8 cellular contexts compared by ENCODE assay signal in the genomic region with DNA sequence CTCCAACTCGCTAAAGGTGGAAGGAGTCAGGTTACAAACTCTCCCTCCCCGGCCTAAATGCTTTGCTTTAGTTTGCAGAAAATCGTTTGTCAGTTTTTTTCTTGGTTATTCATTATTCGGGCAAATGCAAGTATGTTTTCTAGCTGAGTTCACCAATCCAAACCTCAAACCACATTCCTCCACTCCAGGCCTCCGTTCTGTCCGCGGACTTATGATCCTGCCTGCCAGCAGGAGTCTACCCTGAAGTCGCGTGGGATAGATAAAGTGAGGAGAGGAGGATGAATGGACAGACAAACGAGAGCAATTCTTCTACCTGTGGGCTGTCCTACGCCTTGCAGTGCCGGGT. TPM values are rescaled to one million over a fixed set of nuclear protein-coding genes. Genes with fewer than 3 reads are reported as not detected.
A peak's percentile ranks its signal among the peaks of the same experiment; 100 is the strongest.
DNase-seq lines count a peak whose midpoint lies in the region; ATAC-seq, FAIRE-seq and TF ChIP-seq lines count a peak whose summit lies in the region.

No MANE protein-coding gene starts in this region.

- H3K4me3 ChIP-seq in mucosa of rectum (ENCODE audit: low read length in 2 of 2) = peak overlapping the region; percentile 73 to 79

- H3K4me1 ChIP-seq in mucosa of rectum (ENCODE audit: control insufficient read depth in 2 of 2, insufficient read depth in 2 of 2, low read length in 2 of 2) = peaks cover 11 to 14% of the 10 kb centered on the region in 2 donors

- DNase-seq in Caki2 (ENCODE audit: low read depth) (peak; percentile 57), NCI-H1694 treated with DMSO at 0.1 percent for 48 hours (lab: John Stamatoyannopoulos, UW) (peak; percentile 28), dermis blood vessel endothelial cell (peak; percentile 46), HTR-8/SVneo (ENCODE audit: insufficient read length, low spot score) (no peak)
- no peak for DNase-seq in stimulated activated naive CD4-positive, alpha-beta T cell treated with Interleukin-2 at 50 U/mL for 16 hours (lab: John Stamatoyannopoulos, UW)
- DNase-seq in stimulated activated naive CD4-positive, alpha-beta T cell (lab: John Stamatoyannopoulos, UW) = no peak

- in situ Hi-C loops in Caki2 (cut with HindIII; ENCODE audit: low pct_unique_long_range_greater_than_20kb, low sequenced_read_pairs) = no loop called here

- H3K27ac ChIP-seq in mucosa of rectum (ENCODE audit: low read depth in 2 of 2, low read length in 2 of 2) = peak overlapping the region; percentile 66 to 86

- ATAC-seq in GM18505 (IDR thresholded peaks at IDR 0.05; ENCODE audit: unreplicated experiment) = no peak

- peaks cover 22 to 42% of the 10 kb centered on the region in 2 donors for H3K27me3 ChIP-seq in mucosa of rectum (ENCODE audit: control insufficient read depth in 2 of 2, insufficient read depth in 2 of 2, low read length in 2 of 2)

- TF ChIP-seq POLR2A in GM18505 (IDR thresholded peaks at IDR 0.05; ENCODE audit: borderline replicate concordance, extremely low read depth, insufficient read depth, insufficient read length) = no peak

- peaks cover 0 to 2% of the 10 kb centered on the region in 2 donors for H3K36me3 ChIP-seq in mucosa of rectum (ENCODE audit: control insufficient read depth in 2 of 2, insufficient read depth in 2 of 2, low read length in 2 of 2)

- H3K9ac ChIP-seq in mucosa of rectum (ENCODE audit: low read depth in 1 of 2, low read length in 2 of 2) = peak overlapping the region; percentile 63 to 70

- FAIRE-seq in HTR-8/SVneo (lab: Jason Lieb, UNC) = no peak

- no peaks in the 10 kb centered on the region for H3K9me3 ChIP-seq in mucosa of rectum (ENCODE audit: control insufficient read depth in 2 of 2, low read length in 2 of 2)

RNA-seq across cellular contexts. Expression of gene ADAMTS1, which starts 1.3 kb away (rescaled TPM):
- total RNA-seq in Caki2 (2014; rRNA removed; shearing (Covaris generic); ENCODE audit: low replicate concordance) = 35.1 and 62.5 TPM in 2 replicates
- 12.6 and 19.3 TPM in 2 replicates for total RNA-seq in dermis blood vessel endothelial cell

Comparison
In these comparisons a context has a peak if more than half of its experiments do, and no peak if none do; other contexts are left out.
1. DNase-seq: peak in Caki2 (single experiment), NCI-H1694 treated with DMSO at 0.1 percent for 48 hours (single experiment) and dermis blood vessel endothelial cell (single experiment); none in stimulated activated naive CD4-positive, alpha-beta T cell treated with Interleukin-2 at 50 U/mL for 16 hours (single experiment), stimulated activated naive CD4-positive, alpha-beta T cell (0 of 6) and HTR-8/SVneo (single experiment).